In the genomic region with DNA sequence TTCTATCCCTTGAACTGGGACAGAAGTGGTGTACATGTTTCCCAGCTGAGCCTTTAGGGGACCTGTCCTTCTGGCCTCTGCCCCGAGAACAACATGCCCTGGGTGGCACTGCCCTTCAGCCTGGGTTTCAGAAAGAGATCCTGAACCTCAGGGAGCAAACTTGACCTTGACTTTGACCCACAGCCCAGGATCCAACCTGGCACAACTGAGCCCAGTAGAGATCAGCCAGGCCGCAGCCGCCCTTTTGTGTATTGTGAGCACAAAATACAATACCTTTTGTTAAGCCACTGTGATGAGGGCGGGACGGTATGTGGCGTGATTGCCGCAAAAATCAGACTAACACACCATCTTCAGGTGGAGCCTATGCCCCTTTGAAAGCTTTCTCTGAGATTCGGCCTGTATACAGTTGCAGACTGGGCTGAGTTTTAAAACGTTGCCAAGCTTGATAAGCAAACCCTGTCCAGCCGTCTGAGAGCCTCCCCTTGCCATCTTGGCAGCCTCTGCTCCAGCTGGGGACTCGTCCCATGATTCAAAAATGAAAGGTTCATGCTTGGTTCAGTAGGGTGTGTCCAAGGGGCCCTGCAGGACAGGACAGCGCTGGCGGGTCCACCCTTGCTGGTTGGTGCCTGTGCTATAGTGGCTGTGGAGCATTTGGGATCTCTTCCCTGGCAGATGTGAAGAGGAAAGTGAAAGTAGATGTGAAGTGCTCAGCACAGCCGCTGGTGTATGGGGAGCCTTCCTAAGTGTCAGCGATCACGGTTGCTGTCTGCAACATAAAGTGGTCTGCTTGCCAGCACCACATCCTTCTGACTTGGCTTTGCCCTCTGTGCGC, we compare ENCODE assay signal across 14 cellular contexts. TPM values are rescaled to one million over a fixed set of nuclear protein-coding genes. Genes with fewer than 3 reads are reported as not detected.
DNase-seq lines count a peak whose midpoint lies in the region; ATAC-seq and TF ChIP-seq lines count a peak whose summit lies in the region.
"Had no signal": no experiment of that assay in that cellular context is flagged by ENCODE, and none has a peak within 500 bp of the region (broad histone marks: within the 10 kb centered on the region; RNA-seq: fewer than 3 reads in every experiment).

No MANE protein-coding gene starts in this region.

- H3K4me3 Mint-ChIP-seq in Caco-2 (ENCODE audit: unreplicated experiment): peak overlapping the region; percentile 52
- H3K4me3 Mint-ChIP-seq in endodermal cell: no peak overlapping the region
- H3K4me3 Mint-ChIP-seq: activated CD8-positive, alpha-beta memory T cell treated with anti-CD3 and anti-CD28 coated beads, Interleukin-2, amount 10 ng/mL, durations not matched to agents 7 days and 5 days; mesothelial cell of epicardium had no signal

- DNase-seq in Caco-2 (no peak), Panc1 (ENCODE audit: low read depth, low spot score) (no peak), fibroblast of villous mesenchyme (ENCODE audit: low read depth) (peak; percentile 69), psoas muscle (no peak), GM03348 (ENCODE audit: low spot score) (no peak), endodermal cell (no peak)
- DNase-seq: activated CD8-positive, alpha-beta memory T cell treated with anti-CD3 and anti-CD28 coated beads, Interleukin-2, amount 10 ng/mL, durations not matched to agents 7 days and 5 days; uterus had no signal

- in situ Hi-C loops in Panc1 (cut with HindIII; ENCODE audit: low pct_unique_long_range_greater_than_20kb, low sequenced_read_pairs): no loop called here

- CTCF ChIA-PET in Caco-2 (lab: Charles Lee) (no interaction called here), Panc1 (lab: Charles Lee) (interaction anchor here (0.9 kb wide), 1 partner anchor 547 kb away, joined by 3 read pairs; no protein-coding TSS in a partner anchor)

- no peaks in the 10 kb centered on the region for H3K9me3 Mint-ChIP-seq in Caco-2 (ENCODE audit: unreplicated experiment)
- no peaks in the 10 kb centered on the region for H3K9me3 Mint-ChIP-seq in endodermal cell
- H3K9me3 Mint-ChIP-seq: activated naive CD4-positive, alpha-beta T cell treated with anti-CD3 and anti-CD28 coated beads, Interleukin-2, amount 50 U/mL, for 72 hours; mesothelial cell of epicardium had no signal

- TF ChIP-seq CTCF in Caco-2 (IDR thresholded peaks at IDR 0.05; ENCODE audit: insufficient read depth in 1 of 2, low read depth in 1 of 2, low read length in 1 of 2, severe bottlenecking in 1 of 2, unreplicated experiment in 1 of 2): no peak
- no peak for TF ChIP-seq CTCF in Panc1 (IDR thresholded peaks at IDR 0.05)
- TF ChIP-seq CTCF in fibroblast of villous mesenchyme (IDR thresholded peaks at IDR 0.05; ENCODE audit: insufficient read depth, low read depth, low read length): no peak
- TF ChIP-seq CTCF in psoas muscle (IDR thresholded peaks at IDR 0.05): no peak
- no peak for TF ChIP-seq CTCF in endodermal cell (conservative IDR thresholded peaks at IDR 0.05)

- H3K9me3 ChIP-seq in Caco-2: no peaks in the 10 kb centered on the region; the same call in 1 of the 2 replicates
- H3K9me3 ChIP-seq in Panc1 (ENCODE audit: control insufficient read depth, insufficient read depth, low read depth, low read length): no peaks in the 10 kb centered on the region
- no peaks in the 10 kb centered on the region for H3K9me3 ChIP-seq in psoas muscle
- no peaks in the 10 kb centered on the region for H3K9me3 ChIP-seq in endodermal cell (ENCODE audit: control insufficient read depth, low read length)
- H3K9me3 ChIP-seq: uterus had no signal

- H3K4me3 ChIP-seq in Caco-2 (ENCODE audit: low read depth, low read length) (no peak overlapping the region), Panc1 (ENCODE audit: low read depth in 2 of 2, low read length in 2 of 2) (peak overlapping the region; percentile 53 to 67), fibroblast of villous mesenchyme (ENCODE audit: low read depth, low read length) (peak overlapping the region; percentile 50), psoas muscle (peak overlapping the region; percentile 11), endodermal cell (ENCODE audit: low read length) (no peak overlapping the region)
- H3K4me3 ChIP-seq: BLaER1 treated with 17β-estradiol and CSF1 and Interleukin-3, amounts not matched to agents 10 nM and 100 nM; uterus had no signal

- H3K27ac ChIP-seq in Panc1 (ENCODE audit: low read length) (peak overlapping the region; percentile 68), psoas muscle (no peak overlapping the region), endodermal cell (ENCODE audit: low read depth, low read length) (no peak overlapping the region)
- H3K27ac ChIP-seq: BLaER1 treated with 17β-estradiol and CSF1 and Interleukin-3, amounts not matched to agents 10 nM and 100 nM; uterus had no signal

- ATAC-seq in Panc1 (peak; percentile 79), psoas muscle (no peak), HG02588 (IDR thresholded peaks at IDR 0.05; ENCODE audit: unreplicated experiment) (no peak), HG03175 (IDR thresholded peaks at IDR 0.05; ENCODE audit: unreplicated experiment) (no peak)
- ATAC-seq: activated CD8-positive, alpha-beta memory T cell treated with anti-CD3 and anti-CD28 coated beads, Interleukin-2, amount 10 ng/mL, durations not matched to agents 7 days and 5 days; activated naive CD4-positive, alpha-beta T cell treated with anti-CD3 and anti-CD28 coated beads, Interleukin-2, amount 50 U/mL, for 72 hours had no signal

- H3K4me1 Mint-ChIP-seq in Caco-2 (ENCODE audit: low read depth, unreplicated experiment): no peaks in the 10 kb centered on the region
- peaks cover 9% of the 10 kb centered on the region for H3K4me1 Mint-ChIP-seq in endodermal cell
- H3K4me1 Mint-ChIP-seq: activated CD8-positive, alpha-beta memory T cell treated with anti-CD3 and anti-CD28 coated beads, Interleukin-2, amount 10 ng/mL, durations not matched to agents 7 days and 5 days had no signal

- H3K4me1 ChIP-seq in Caco-2 (no peaks in the 10 kb centered on the region), Panc1 (ENCODE audit: control insufficient read depth, insufficient read depth, low read length) (peaks cover 6% of the 10 kb centered on the region), psoas muscle (peaks cover 5% of the 10 kb centered on the region), endodermal cell (ENCODE audit: control insufficient read depth, insufficient read depth, low read length) (no peaks in the 10 kb centered on the region)
- H3K4me1 ChIP-seq: BLaER1 treated with 17β-estradiol and CSF1 and Interleukin-3, amounts not matched to agents 10 nM and 100 nM; uterus had no signal

- H3K27ac Mint-ChIP-seq in Caco-2 (ENCODE audit: unreplicated experiment) (no peak overlapping the region), endodermal cell (no peak overlapping the region)
- H3K27ac Mint-ChIP-seq: activated CD8-positive, alpha-beta memory T cell treated with anti-CD3 and anti-CD28 coated beads, Interleukin-2, amount 10 ng/mL, durations not matched to agents 7 days and 5 days; activated naive CD4-positive, alpha-beta T cell treated with anti-CD3 and anti-CD28 coated beads, Interleukin-2, amount 50 U/mL, for 72 hours; mesothelial cell of epicardium had no signal

- POLR2A ChIA-PET in Caco-2 (lab: Charles Lee): no interaction called here
- POLR2A ChIA-PET in Panc1 (lab: Charles Lee): no interaction called here

- peaks cover 10% of the 10 kb centered on the region for H3K27me3 Mint-ChIP-seq in Caco-2 (ENCODE audit: insufficient read depth, unreplicated experiment)
- H3K27me3 Mint-ChIP-seq in endodermal cell (ENCODE audit: insufficient read depth): no peaks in the 10 kb centered on the region
- H3K27me3 Mint-ChIP-seq: activated CD8-positive, alpha-beta memory T cell treated with anti-CD3 and anti-CD28 coated beads, Interleukin-2, amount 10 ng/mL, durations not matched to agents 7 days and 5 days had no signal

- H3K36me3 ChIP-seq in Caco-2 (ENCODE audit: control insufficient read depth, insufficient read depth, low read length) (no peaks in the 10 kb centered on the region), Panc1 (ENCODE audit: control insufficient read depth, insufficient read depth, low read length) (no peaks in the 10 kb centered on the region), psoas muscle (ENCODE audit: insufficient read depth in 1 of 2, low read depth in 1 of 2) (no peaks in the 10 kb centered on the region), endodermal cell (ENCODE audit: control insufficient read depth, insufficient read depth, low read length) (no peaks in the 10 kb centered on the region)
- H3K36me3 ChIP-seq: BLaER1 treated with 17β-estradiol and CSF1 and Interleukin-3, amounts not matched to agents 10 nM and 100 nM; uterus had no signal

- intact Hi-C loops in Caco-2 (cut with micrococcal nuclease; ENCODE audit: unreplicated experiment): no loop called here
- intact Hi-C loops in Panc1 (cut with micrococcal nuclease; ENCODE audit: unreplicated experiment): no loop called here
- intact Hi-C loops in psoas muscle (cut with DNase I): no loop called here

- H3K36me3 Mint-ChIP-seq in Caco-2 (ENCODE audit: insufficient read depth, unreplicated experiment): no peaks in the 10 kb centered on the region
- H3K36me3 Mint-ChIP-seq in endodermal cell (ENCODE audit: low read depth): no peaks in the 10 kb centered on the region
- H3K36me3 Mint-ChIP-seq: activated CD8-positive, alpha-beta memory T cell treated with anti-CD3 and anti-CD28 coated beads, Interleukin-2, amount 10 ng/mL, durations not matched to agents 7 days and 5 days; activated naive CD4-positive, alpha-beta T cell treated with anti-CD3 and anti-CD28 coated beads, Interleukin-2, amount 50 U/mL, for 72 hours; mesothelial cell of epicardium had no signal

- 67 to 77% (median 75%) methylated on average over 17 of the region's 17 CpGs for WGBS in psoas muscle, 3 donors
- 93% methylated on average over 10 to 17 of the region's 17 CpGs for WGBS in endodermal cell (ENCODE audit: insufficient coverage in 1 of 2, insufficient read length in 1 of 2), 2 experiments

- BruUV-seq in Caco-2 (replicated peaks; lab: Mats Ljungman, UMichigan): no TSS peak
- no TSS peak for BruUV-seq in Panc1 (replicated peaks; lab: Mats Ljungman, UMichigan)

- no peak overlapping the region for H3K9ac ChIP-seq in endodermal cell (ENCODE audit: extremely low read depth, low read length, poor library complexity, severe bottlenecking)
- H3K9ac ChIP-seq: BLaER1 treated with 17β-estradiol and CSF1 and Interleukin-3, amounts not matched to agents 10 nM and 100 nM had no signal

- H3K27me3 ChIP-seq in Caco-2 (replicated peaks; ENCODE audit: control insufficient read depth, insufficient read depth, low read length) (no peaks in the 10 kb centered on the region), Panc1 (ENCODE audit: control insufficient read depth, insufficient read depth, low read length) (no peaks in the 10 kb centered on the region), psoas muscle (ENCODE audit: insufficient read depth in 3 of 3, low read length in 2 of 3) (peaks cover 0 to 6% (median 0%) of the 10 kb centered on the region in 3 donors), endodermal cell (ENCODE audit: control insufficient read depth, insufficient read depth, low read length, poor library complexity, severe bottlenecking) (no peaks in the 10 kb centered on the region)
- H3K27me3 ChIP-seq: BLaER1 treated with 17β-estradiol and CSF1 and Interleukin-3, amounts not matched to agents 10 nM and 100 nM; uterus had no signal

RNA-seq across cellular contexts. Expression of gene FOXL1, which starts 40.3 kb away (rescaled TPM):
- total RNA-seq in Caco-2 (2022) (0.11 TPM in 1 of 2 replicates, not detected in the other), Panc1 (2021; ENCODE audit: unreplicated experiment) (9.3 TPM), fibroblast of villous mesenchyme (0.86 and 3.5 TPM in 2 replicates), psoas muscle (under 1 TPM; 0.12 to 0.57 (median 0.31) TPM), endodermal cell (under 1 TPM in 1 of 2 donors, not detected in 1; 0.37 TPM)
- polyA plus RNA-seq in Panc1 (2012; ENCODE audit: insufficient read length): 22.1 TPM
- polyA plus RNA-seq in psoas muscle: 1 to 10 TPM in 1 of 3 donors, under 1 TPM in 2; 0.14 to 1.3 (median 0.18) TPM
- polyA plus RNA-seq in endodermal cell (2013, experiment 1 of 2): 0.39 TPM
- polyA plus RNA-seq in endodermal cell (2013, experiment 2 of 2): 0.58 TPM
- total RNA-seq: activated CD8-positive, alpha-beta memory T cell treated with anti-CD3 and anti-CD28 coated beads, Interleukin-2, amount 10 ng/mL, durations not matched to agents 7 days and 5 days; activated naive CD4-positive, alpha-beta T cell treated with anti-CD3 and anti-CD28 coated beads, Interleukin-2, amount 50 U/mL, for 72 hours; SK-MEL-5 had no signal

RNA-seq across cellular contexts. Expression of gene FOXC2, which starts 52.0 kb away (rescaled TPM):
- total RNA-seq in Caco-2 (2022) (not detected in 2 replicates), Panc1 (2021; ENCODE audit: unreplicated experiment) (14.9 TPM), fibroblast of villous mesenchyme (0.64 TPM in 1 of 2 replicates, not detected in the other), psoas muscle (under 1 TPM; 0.15 to 0.34 (median 0.26) TPM), endodermal cell (under 1 TPM in 1 of 2 donors, not detected in 1; 0.20 TPM)
- 19.8 TPM for polyA plus RNA-seq in Panc1 (2012; ENCODE audit: insufficient read length)
- under 1 TPM; 0.14 to 0.18 (median 0.16) TPM for polyA plus RNA-seq in psoas muscle
- polyA plus RNA-seq in endodermal cell (2013, experiment 1 of 2): 1.00 TPM
- 1.2 TPM for polyA plus RNA-seq in endodermal cell (2013, experiment 2 of 2)
- total RNA-seq: activated CD8-positive, alpha-beta memory T cell treated with anti-CD3 and anti-CD28 coated beads, Interleukin-2, amount 10 ng/mL, durations not matched to agents 7 days and 5 days; activated naive CD4-positive, alpha-beta T cell treated with anti-CD3 and anti-CD28 coated beads, Interleukin-2, amount 50 U/mL, for 72 hours; SK-MEL-5 had no signal

Comparison
In these comparisons a context has a peak if more than half of its experiments do, and no peak if none do; other contexts are left out.
1. H3K4me3 ChIP-seq: peak in Panc1 (2 of 2), fibroblast of villous mesenchyme (single experiment) and psoas muscle (single experiment); none in Caco-2 (single experiment) and endodermal cell (single experiment).